17 cellular contexts compared by ENCODE assay signal in genomic region chr5:54820759-54821158, GRCh38.
A peak's percentile ranks its signal among the peaks of the same experiment; 100 is the strongest.
DNase-seq lines count a peak whose midpoint lies in the region; ATAC-seq and TF ChIP-seq lines count a peak whose summit lies in the region.
"Had no signal": no experiment of that assay in that cellular context is flagged by ENCODE, and none has a peak within 500 bp of the region (broad histone marks: within the 10 kb centered on the region; RNA-seq: fewer than 3 reads in every experiment).

No MANE protein-coding gene starts in this region.

- H3K14ac ChIP-seq in trophoblast cell (ENCODE audit: low read length) = no peak overlapping the region

- POLR2A ChIA-PET in naive thymus-derived CD8-positive, alpha-beta T cell (lab: Charles Lee) = interaction anchor here (0.6 kb wide), 1 partner anchor 289 kb away, joined by 6 read pairs; no protein-coding TSS in a partner anchor

- no peak overlapping the region for H3K4me3 Mint-ChIP-seq in chondrocyte (ENCODE audit: unreplicated experiment)
- H3K4me3 Mint-ChIP-seq in naive thymus-derived CD8-positive, alpha-beta T cell = no peak overlapping the region
- H3K4me3 Mint-ChIP-seq: B cell; CD4-positive, CD25-positive, alpha-beta regulatory T cell; CD8-positive, alpha-beta memory T cell; H9 had no signal

- H3K27me3 ChIP-seq in trophoblast cell (ENCODE audit: insufficient read depth, low read length) = no peaks in the 10 kb centered on the region
- no peaks in the 10 kb centered on the region for H3K27me3 ChIP-seq in aorta (ENCODE audit: control insufficient read depth in 1 of 2, insufficient read depth in 2 of 2, low read length in 1 of 2)
- H3K27me3 ChIP-seq: BLaER1 treated with 17β-estradiol and CSF1 and Interleukin-3, amounts not matched to agents 10 nM and 100 nM had no signal

- H3K36me3 ChIP-seq in trophoblast cell (ENCODE audit: control insufficient read depth in 1 of 2, insufficient read depth in 2 of 2, low read length in 2 of 2) = no peaks in the 10 kb centered on the region
- H3K36me3 ChIP-seq in aorta (ENCODE audit: control insufficient read depth in 1 of 2, insufficient read depth in 2 of 2, low read length in 1 of 2) = no peaks in the 10 kb centered on the region
- H3K36me3 ChIP-seq: BLaER1 treated with 17β-estradiol and CSF1 and Interleukin-3, amounts not matched to agents 10 nM and 100 nM had no signal

- ATAC-seq in left ventricle myocardium superior (peak; percentile 52), Right ventricle myocardium inferior (no peak), aorta (ENCODE audit: low FRiP score) (no peak), HG02610 (IDR thresholded peaks at IDR 0.05; ENCODE audit: unreplicated experiment) (no peak)
- ATAC-seq in naive thymus-derived CD8-positive, alpha-beta T cell = no peak
- ATAC-seq: HepG2 had no signal

- H3K23ac ChIP-seq in trophoblast cell (ENCODE audit: low read length) = no peak overlapping the region

- peaks cover 2% of the 10 kb centered on the region for H3K36me3 Mint-ChIP-seq in chondrocyte (ENCODE audit: low read depth)
- peaks cover 0 to 3% (median 0%) of the 10 kb centered on the region in 3 donors for H3K36me3 Mint-ChIP-seq in naive thymus-derived CD8-positive, alpha-beta T cell
- H3K36me3 Mint-ChIP-seq: CD4-positive, CD25-positive, alpha-beta regulatory T cell had no signal

- H3K4me1 ChIP-seq in trophoblast cell (ENCODE audit: control insufficient read depth in 1 of 2, insufficient read depth in 2 of 2, low read length in 2 of 2) (peaks cover 2 to 3% of the 10 kb centered on the region in 2 experiments), aorta (ENCODE audit: control insufficient read depth in 1 of 2, insufficient read depth in 2 of 2, low read length in 2 of 2) (peaks cover 2 to 4% of the 10 kb centered on the region in 2 donors)
- H3K4me1 ChIP-seq: BLaER1 treated with 17β-estradiol and CSF1 and Interleukin-3, amounts not matched to agents 10 nM and 100 nM had no signal

- TF ChIP-seq CTCF in chondrocyte (IDR thresholded peaks at IDR 0.05) = no peak

- WGBS in trophoblast cell (ENCODE audit: extremely low coverage, insufficient coverage, insufficient read length) = no CpG with 5 or more reads among the region's 3 CpGs
- WGBS in aorta, 2 donors = 19 to 24% methylated on average over 3 of the region's 3 CpGs

- H3K4me3 ChIP-seq in trophoblast cell (ENCODE audit: low read depth, low read length) (no peak overlapping the region), aorta (ENCODE audit: low read length in 2 of 2) (no peak overlapping the region)
- H3K4me3 ChIP-seq: BLaER1 treated with 17β-estradiol and CSF1 and Interleukin-3, amounts not matched to agents 10 nM and 100 nM had no signal

- no peak overlapping the region for H2AFZ ChIP-seq in trophoblast cell (ENCODE audit: insufficient read depth, low read length, poor library complexity)

- no peaks in the 10 kb centered on the region for H3K27me3 Mint-ChIP-seq in chondrocyte (ENCODE audit: low read depth)
- H3K27me3 Mint-ChIP-seq in naive thymus-derived CD8-positive, alpha-beta T cell = peaks cover 0 to 7% (median 2%) of the 10 kb centered on the region in 5 donors
- H3K27me3 Mint-ChIP-seq: B cell had no signal

- H4K12ac ChIP-seq in trophoblast cell (ENCODE audit: low read depth, low read length) = no peak overlapping the region

- H3K9ac ChIP-seq in trophoblast cell (ENCODE audit: low read length) = no peak overlapping the region
- H3K9ac ChIP-seq: BLaER1 treated with 17β-estradiol and CSF1 and Interleukin-3, amounts not matched to agents 10 nM and 100 nM had no signal

- H4K91ac ChIP-seq in trophoblast cell (ENCODE audit: low read depth, low read length) = no peak overlapping the region

- no peaks in the 10 kb centered on the region for H3K79me2 ChIP-seq in trophoblast cell (ENCODE audit: control insufficient read depth, insufficient read depth, low read length, poor library complexity)

- H2BK12ac ChIP-seq in trophoblast cell (ENCODE audit: low read length) = peak overlapping the region; percentile 9

- no peak overlapping the region for H3K4me2 ChIP-seq in trophoblast cell (ENCODE audit: low read length)
- H3K4me2 ChIP-seq: BLaER1 treated with 17β-estradiol and CSF1 and Interleukin-3, amounts not matched to agents 10 nM and 100 nM had no signal

- H2BK5ac ChIP-seq in trophoblast cell (ENCODE audit: low read depth, low read length, poor library complexity) = no peak overlapping the region

- intact Hi-C loops in left ventricle myocardium superior (cut with micrococcal nuclease) (no loop called here), Right ventricle myocardium inferior (cut with DNase I) (no loop called here), aorta (cut with DNase I) (loop anchor here (5.0 kb wide), 3 partner anchors 58 to 118 kb away; no protein-coding TSS in a partner anchor)

- H3K79me1 ChIP-seq in trophoblast cell (ENCODE audit: low read length) = peaks cover 2% of the 10 kb centered on the region

- H3K18ac ChIP-seq in trophoblast cell (ENCODE audit: low read length) = no peak overlapping the region

- H3K27ac ChIP-seq in trophoblast cell (ENCODE audit: low read depth, low read length) (no peak overlapping the region), aorta (ENCODE audit: low read depth in 1 of 2, low read length in 2 of 2) (peak overlapping the region; percentile 75 to 76)
- H3K27ac ChIP-seq: BLaER1 treated with 17β-estradiol and CSF1 and Interleukin-3, amounts not matched to agents 10 nM and 100 nM had no signal

- H3K4me1 Mint-ChIP-seq in chondrocyte (ENCODE audit: low read depth) = peaks cover 34% of the 10 kb centered on the region
- H3K4me1 Mint-ChIP-seq in naive thymus-derived CD8-positive, alpha-beta T cell = no peaks in the 10 kb centered on the region
- H3K4me1 Mint-ChIP-seq: B cell; CD8-positive, alpha-beta memory T cell had no signal

- DNase-seq in left ventricle myocardium superior = no peak
- DNase-seq in Right ventricle myocardium inferior (ENCODE audit: missing footprints) = no peak
- no peak for DNase-seq in chondrocyte (ENCODE audit: low spot score)
- no peak for DNase-seq in trophoblast cell
- no peak for DNase-seq in aorta
- no peak for DNase-seq in MV-4-11 (lab: John Stamatoyannopoulos, UW)
- no peak for DNase-seq in naive thymus-derived CD8-positive, alpha-beta T cell
- DNase-seq: CD4-positive, CD25-positive, alpha-beta regulatory T cell; CD8-positive, alpha-beta memory T cell; COR-L47; GDM1; GOT3; H9 had no signal

- peaks cover 5% of the 10 kb centered on the region for H3K9me3 Mint-ChIP-seq in chondrocyte (ENCODE audit: low read depth)
- peaks cover 0 to 3% (median 0%) of the 10 kb centered on the region in 9 donors for H3K9me3 Mint-ChIP-seq in naive thymus-derived CD8-positive, alpha-beta T cell

- H4K8ac ChIP-seq in trophoblast cell (ENCODE audit: low read depth, low read length) = peak overlapping the region; percentile 11

- H3K27ac Mint-ChIP-seq in chondrocyte (ENCODE audit: unreplicated experiment) = peak overlapping the region; percentile 23
- H3K27ac Mint-ChIP-seq in naive thymus-derived CD8-positive, alpha-beta T cell = no peak overlapping the region
- H3K27ac Mint-ChIP-seq: B cell; CD4-positive, CD25-positive, alpha-beta regulatory T cell; H9 had no signal

- no peak overlapping the region for H3K4ac ChIP-seq in trophoblast cell (ENCODE audit: low read depth, low read length)

- H3K9me3 ChIP-seq in trophoblast cell (ENCODE audit: insufficient read depth, low read depth, low read length) (no peaks in the 10 kb centered on the region), aorta (ENCODE audit: control insufficient read depth, low read length) (no peaks in the 10 kb centered on the region)
- H3K9me3 ChIP-seq: BLaER1 treated with 17β-estradiol and CSF1 and Interleukin-3, amounts not matched to agents 10 nM and 100 nM had no signal

- H2BK120ac ChIP-seq in trophoblast cell (ENCODE audit: insufficient read depth, low read length, poor library complexity) = no peak overlapping the region

- no peak overlapping the region for H2AK5ac ChIP-seq in trophoblast cell (ENCODE audit: low read length)

Comparison
In these comparisons a context has a peak if more than half of its experiments do, and no peak if none do; other contexts are left out.
1. intact Hi-C loops: an anchor here in aorta (5.0 kb wide); none called in left ventricle myocardium superior and Right ventricle myocardium inferior.